Comparison of ENCODE assay signal across 9 cellular contexts in genomic region chr15:43828061-43828657, GRCh38. TPM values are rescaled to one million over a fixed set of nuclear protein-coding genes. Genes with fewer than 3 reads are reported as not detected.
DNase-seq lines count a peak whose midpoint lies in the region; ATAC-seq, FAIRE-seq and TF ChIP-seq lines count a peak whose summit lies in the region.
"Had no signal": no experiment of that assay in that cellular context is flagged by ENCODE, and none has a peak within 500 bp of the region (broad histone marks: within the 10 kb centered on the region; RNA-seq: fewer than 3 reads in every experiment).

No MANE protein-coding gene starts in this region.

- H3K9me1 ChIP-seq in keratinocyte (ENCODE audit: control insufficient read depth, extremely low read depth, insufficient read depth, low read length) = no peaks in the 10 kb centered on the region

- peaks cover 14 to 30% (median 28%) of the 10 kb centered on the region in 3 experiments for H3K36me3 Mint-ChIP-seq in H9 (ENCODE audit: insufficient read depth in 1 of 3, low read depth in 3 of 3)
- peaks cover 56% of the 10 kb centered on the region for H3K36me3 Mint-ChIP-seq in activated CD8-positive, alpha-beta T cell treated with anti-CD3 and anti-CD28 coated beads for 36 hours (ENCODE audit: low read depth)

- H3K27ac ChIP-seq in H9 (ENCODE audit: insufficient read length, low read depth, low read length) = no peak overlapping the region
- H3K27ac ChIP-seq in keratinocyte (ENCODE audit: control insufficient read depth, insufficient read depth, low read length) = no peak overlapping the region

- H4K20me1 ChIP-seq in H9 (ENCODE audit: control insufficient read depth, insufficient read depth, insufficient read length) (no peaks in the 10 kb centered on the region), keratinocyte (ENCODE audit: control insufficient read depth, extremely low read depth, insufficient read depth, low read length) (no peaks in the 10 kb centered on the region)

- no peak overlapping the region for H2BK120ac ChIP-seq in H9 (ENCODE audit: low read depth, low read length, poor library complexity, severe bottlenecking)

- H2AK5ac ChIP-seq in H9 (ENCODE audit: insufficient read length, low read length) = no peak overlapping the region

- H2AFZ ChIP-seq in H9 (ENCODE audit: low read length) (no peak overlapping the region), keratinocyte (ENCODE audit: control insufficient read depth, low read length) (peak overlapping the region; percentile 27)

- no peak overlapping the region for H2BK5ac ChIP-seq in H9 (ENCODE audit: insufficient read length, low read length)

- H3K79me2 ChIP-seq in H9 (ENCODE audit: insufficient read depth, low read length) (peaks cover 4% of the 10 kb centered on the region; the same call in 1 of the 2 replicates), keratinocyte (ENCODE audit: control insufficient read depth, insufficient read depth, low read length) (peaks cover 12% of the 10 kb centered on the region)

- no peak overlapping the region for H3K14ac ChIP-seq in H9 (ENCODE audit: insufficient read depth, low read length)

- H3T11ph ChIP-seq in H9 (ENCODE audit: low read length) = no peak overlapping the region

- no peak overlapping the region for H4K8ac ChIP-seq in H9 (replicated peaks; ENCODE audit: insufficient read length, low read depth, low read length)

- peaks cover 5% of the 10 kb centered on the region for H3K79me1 ChIP-seq in H9 (ENCODE audit: insufficient read depth, low read depth, low read length, poor library complexity, severe bottlenecking)

- POLR2A ChIA-PET in activated CD8-positive, alpha-beta T cell treated with anti-CD3 and anti-CD28 coated beads for 36 hours (lab: Charles Lee) = interaction anchor here (0.7 to 6.1 kb wide), 14 partner anchors 9 to 79 kb away, joined by 3 to 37 read pairs (median 5); partner anchors contain the start of genes ELL3, HYPK, SERF2 and SERINC4

- H3K4me2 ChIP-seq in H9 (ENCODE audit: insufficient read depth, insufficient read length, low read length) = peak overlapping the region; percentile 69
- peak overlapping the region; percentile 96 for H3K4me2 ChIP-seq in keratinocyte (ENCODE audit: control insufficient read depth, extremely low read depth, insufficient read depth, low read depth, low read length)

- no peaks in the 10 kb centered on the region for H3K27me3 ChIP-seq in H9 (ENCODE audit: insufficient read depth, low read length)
- no peaks in the 10 kb centered on the region for H3K27me3 ChIP-seq in keratinocyte (ENCODE audit: control insufficient read depth, extremely low read depth, insufficient read depth, low read length)

- peaks cover 10 to 16% of the 10 kb centered on the region in 2 experiments for H3K4me1 Mint-ChIP-seq in H9
- H3K4me1 Mint-ChIP-seq in activated CD8-positive, alpha-beta T cell treated with anti-CD3 and anti-CD28 coated beads for 36 hours (ENCODE audit: low read depth) = peaks cover 50% of the 10 kb centered on the region

- H3K9ac ChIP-seq in H9 (ENCODE audit: extremely low read depth, insufficient read length, low read length) = peak overlapping the region; percentile 46
- H3K9ac ChIP-seq in keratinocyte (ENCODE audit: control insufficient read depth, extremely low read depth, insufficient read depth, low read length) = no peak overlapping the region

- H3K56ac ChIP-seq in H9 (ENCODE audit: insufficient read length, low read depth, low read length) = no peak overlapping the region

- dilution Hi-C loops in keratinocyte (cut with MboI; ENCODE audit: extremely low pct_ligation_motif_present, low sequenced_read_pairs) = no loop called here

- H3K27me3 Mint-ChIP-seq in H9 (ENCODE audit: low read depth) = peaks cover 12% of the 10 kb centered on the region
- H3K27me3 Mint-ChIP-seq in activated CD8-positive, alpha-beta T cell treated with anti-CD3 and anti-CD28 coated beads for 36 hours = no peaks in the 10 kb centered on the region

- CTCF ChIA-PET in activated CD8-positive, alpha-beta T cell treated with anti-CD3 and anti-CD28 coated beads for 36 hours (lab: Charles Lee) = interaction anchor here (0.6 to 1.3 kb wide), 4 partner anchors 9 to 51 kb away, joined by 3 to 4 read pairs (median 3); partner anchors contain the start of gene ELL3

- no peak overlapping the region for H3K27ac Mint-ChIP-seq in H9
- H3K27ac Mint-ChIP-seq in activated CD8-positive, alpha-beta T cell treated with anti-CD3 and anti-CD28 coated beads for 36 hours = peak overlapping the region; percentile 99

- peaks cover 8% of the 10 kb centered on the region for H3K23me2 ChIP-seq in H9 (ENCODE audit: insufficient read length, low read depth, low read length, poor library complexity, severe bottlenecking)

- H3K36me3 ChIP-seq in keratinocyte (ENCODE audit: control insufficient read depth in 2 of 2, extremely low read depth in 1 of 2, insufficient read depth in 2 of 2, low read length in 2 of 2) = no peaks in the 10 kb centered on the region

- DNase-seq in AG10803 (ENCODE audit: low read depth) (peak; percentile 20), H9 (no peak), keratinocyte (ENCODE audit: low read depth, low spot score) (no peak), left colon (no peak), NCI-H128 (lab: John Stamatoyannopoulos, UW; ENCODE audit: unreplicated experiment) (no peak), activated gamma-delta T cell treated with Interleukin-2 at 50 U/mL for 16 hours (no peak)
- DNase-seq in activated CD8-positive, alpha-beta T cell treated with anti-CD3 and anti-CD28 coated beads for 36 hours = peak; percentile 56

- intact Hi-C loops in activated CD8-positive, alpha-beta T cell treated with anti-CD3 and anti-CD28 coated beads for 36 hours (cut with micrococcal nuclease) = no loop called here
- intact Hi-C loops in left colon (cut with DNase I, micrococcal nuclease) = no loop called here

- no peak for TF ChIP-seq CTCF in AG10803 (conservative IDR thresholded peaks at IDR 0.05; ENCODE audit: low read length)
- no peak for TF ChIP-seq CTCF in H9 (conservative IDR thresholded peaks at IDR 0.05)
- no peak for TF ChIP-seq CTCF in activated CD8-positive, alpha-beta T cell treated with anti-CD3 and anti-CD28 coated beads for 36 hours (IDR thresholded peaks at IDR 0.05)
- no peak for TF ChIP-seq CTCF in keratinocyte (optimal IDR thresholded peaks at IDR 0.05 in 1 of 3, IDR thresholded peaks at IDR 0.05 in 1 of 3, conservative IDR thresholded peaks at IDR 0.05 in 1 of 3; ENCODE audit: extremely low read depth in 1 of 3, insufficient read depth in 2 of 3, low read length in 3 of 3)

- H3K18ac ChIP-seq in H9 (ENCODE audit: insufficient read length, low read depth, low read length) = no peak overlapping the region

- H3K9me3 ChIP-seq in H9 (ENCODE audit: control insufficient read depth, low read depth, low read length) = no peaks in the 10 kb centered on the region
- no peaks in the 10 kb centered on the region for H3K9me3 ChIP-seq in keratinocyte (ENCODE audit: control insufficient read depth, low read depth, low read length)

- peak overlapping the region; percentile 73 for H3K4me3 ChIP-seq in AG10803 (ENCODE audit: low read length)
- peak overlapping the region in 2 of 3 experiments; percentile 1 to 66 for H3K4me3 ChIP-seq in keratinocyte (ENCODE audit: control insufficient read depth in 2 of 3, extremely low read depth in 1 of 3, insufficient read depth in 2 of 3, low read depth in 1 of 3, low read length in 3 of 3)

- H3K4ac ChIP-seq in H9 (ENCODE audit: low read depth, low read length) = no peak overlapping the region

- no peak overlapping the region for H4K5ac ChIP-seq in H9 (ENCODE audit: insufficient read length, low read depth, low read length)

- H3K4me3 Mint-ChIP-seq in H9 = peak overlapping the region; percentile 88
- peak overlapping the region; percentile 94 for H3K4me3 Mint-ChIP-seq in activated CD8-positive, alpha-beta T cell treated with anti-CD3 and anti-CD28 coated beads for 36 hours

- no peak overlapping the region for H2BK20ac ChIP-seq in H9 (ENCODE audit: low read depth, low read length, poor library complexity, severe bottlenecking)

- no peak overlapping the region for H3K23ac ChIP-seq in H9 (ENCODE audit: insufficient read length, low read depth, low read length)

- H3K9me3 Mint-ChIP-seq in H9 = peaks cover 11 to 21% of the 10 kb centered on the region in 2 experiments
- no peaks in the 10 kb centered on the region for H3K9me3 Mint-ChIP-seq in activated CD8-positive, alpha-beta T cell treated with anti-CD3 and anti-CD28 coated beads for 36 hours

- no peak overlapping the region for H2BK15ac ChIP-seq in H9 (ENCODE audit: low read depth, low read length)

- H2BK12ac ChIP-seq in H9 (ENCODE audit: insufficient read length, low read depth, low read length) = no peak overlapping the region

- H3K4me1 ChIP-seq in H9 (ENCODE audit: insufficient read depth, low read length) (no peaks in the 10 kb centered on the region; the same call in 1 of the 2 replicates), keratinocyte (ENCODE audit: control insufficient read depth, extremely low read depth, insufficient read depth, low read length) (peaks cover 15% of the 10 kb centered on the region)

- peak; percentile 18 for ATAC-seq in activated CD8-positive, alpha-beta T cell treated with anti-CD3 and anti-CD28 coated beads for 36 hours
- no peak for ATAC-seq in left colon
- ATAC-seq in HG02759 (IDR thresholded peaks at IDR 0.05; ENCODE audit: unreplicated experiment) = no peak

- no peak for FAIRE-seq in keratinocyte (lab: Jason Lieb, UNC)

- no peak overlapping the region for H4K91ac ChIP-seq in H9 (ENCODE audit: insufficient read length, low read depth, low read length)

- no CpG with 5 or more reads among the region's 6 CpGs for WGBS in H9 (ENCODE audit: extremely low coverage, insufficient read length, low lambda C conversion rate)

RNA-seq across cellular contexts. Expression of gene WDR76, which starts 1.4 kb away (rescaled TPM):
- total RNA-seq in H9 (2021) (29.6 and 31.1 TPM in 2 replicates), left colon (1 to 10 TPM; 3.2 to 3.9 TPM)
- 10 to 100 TPM; 69.9 to 79.3 TPM for total RNA-seq in activated CD8-positive, alpha-beta T cell treated with anti-CD3 and anti-CD28 coated beads for 36 hours
- 0.66 to 5.0 TPM (median 4.7 TPM) in 3 replicates for polyA plus RNA-seq in keratinocyte
- polyA plus RNA-seq in keratinocyte (2011; ENCODE audit: low read depth) = 0.82 TPM
- 1.3 and 1.7 TPM in 2 replicates for polyA plus RNA-seq in keratinocyte (2011; cell fraction: cytosol; rRNA removed)
- polyA plus RNA-seq in keratinocyte (2011; cell fraction: nucleus; rRNA removed) = 0.56 and 1.1 TPM in 2 replicates
- polyA plus RNA-seq in keratinocyte (2012; ENCODE audit: low replicate concordance) = 0.92 and 4.5 TPM in 2 replicates
- 0.49 to 3.3 TPM (median 1.8 TPM) in 3 replicates for polyA minus RNA-seq in keratinocyte
- not detected for polyA minus RNA-seq in keratinocyte (2011; cell fraction: cytosol; rRNA and poly(A)+ RNA removed)
- 0.47 and 0.74 TPM in 2 replicates for polyA minus RNA-seq in keratinocyte (2011; cell fraction: nucleus; rRNA and poly(A)+ RNA removed)

RNA-seq across cellular contexts. Expression of gene MFAP1, which starts 3.7 kb away (rescaled TPM):
- total RNA-seq in H9 (2021) (44.7 and 47.8 TPM in 2 replicates), left colon (10 to 100 TPM; 16.4 to 20.0 TPM)
- 10 to 100 TPM; 39.8 to 43.1 TPM for total RNA-seq in activated CD8-positive, alpha-beta T cell treated with anti-CD3 and anti-CD28 coated beads for 36 hours
- 20.0 to 33.1 TPM (median 25.6 TPM) in 3 replicates for polyA plus RNA-seq in keratinocyte
- polyA plus RNA-seq in keratinocyte (2011; ENCODE audit: low read depth) = 64.6 TPM
- polyA plus RNA-seq in keratinocyte (2011; cell fraction: cytosol; rRNA removed) = 22.3 and 30.8 TPM in 2 replicates
- polyA plus RNA-seq in keratinocyte (2011; cell fraction: nucleus; rRNA removed) = 30.1 and 43.2 TPM in 2 replicates
- 32.8 and 35.7 TPM in 2 replicates for polyA plus RNA-seq in keratinocyte (2012; ENCODE audit: low replicate concordance)
- polyA minus RNA-seq in keratinocyte = 6.1 to 15.9 TPM (median 14.0 TPM) in 3 replicates
- polyA minus RNA-seq in keratinocyte (2011; cell fraction: cytosol; rRNA and poly(A)+ RNA removed) = 19.8 TPM
- 11.6 and 18.8 TPM in 2 replicates for polyA minus RNA-seq in keratinocyte (2011; cell fraction: nucleus; rRNA and poly(A)+ RNA removed)

RNA-seq across cellular contexts. Expression of gene HYPK, which starts 27.8 kb away (rescaled TPM):
- 25.4 and 25.9 TPM in 2 replicates for total RNA-seq in H9 (2021)
- total RNA-seq in activated CD8-positive, alpha-beta T cell treated with anti-CD3 and anti-CD28 coated beads for 36 hours = 10 to 100 TPM; 15.5 to 16.1 TPM
- polyA plus RNA-seq in keratinocyte = 8.8 to 27.5 TPM (median 11.7 TPM) in 3 replicates
- polyA plus RNA-seq in keratinocyte (2011; ENCODE audit: low read depth) = 11.0 TPM
- polyA plus RNA-seq in keratinocyte (2011; cell fraction: cytosol; rRNA removed) = 5.8 and 6.3 TPM in 2 replicates
- polyA plus RNA-seq in keratinocyte (2011; cell fraction: nucleus; rRNA removed) = 5.4 and 6.0 TPM in 2 replicates
- 3.3 and 5.3 TPM in 2 replicates for polyA plus RNA-seq in keratinocyte (2012; ENCODE audit: low replicate concordance)
- 2.2 to 5.3 TPM (median 3.2 TPM) in 3 replicates for polyA minus RNA-seq in keratinocyte
- 24.7 TPM for polyA minus RNA-seq in keratinocyte (2011; cell fraction: cytosol; rRNA and poly(A)+ RNA removed)
- 2.5 and 5.3 TPM in 2 replicates for polyA minus RNA-seq in keratinocyte (2011; cell fraction: nucleus; rRNA and poly(A)+ RNA removed)
- 10 to 100 TPM; 10.4 to 11.6 TPM for total RNA-seq in left colon

RNA-seq across cellular contexts. Expression of gene SERINC4, which starts 28.1 kb away (rescaled TPM):
- total RNA-seq in H9 (2021) = 0.17 and 0.26 TPM in 2 replicates
- under 1 TPM in 1 of 2 experiments, not detected in 1; 0.09 TPM for total RNA-seq in activated CD8-positive, alpha-beta T cell treated with anti-CD3 and anti-CD28 coated beads for 36 hours
- polyA plus RNA-seq in keratinocyte = 0.05 to 0.14 TPM in 2 of 3 replicates, not detected in the other
- polyA plus RNA-seq in keratinocyte (2011; ENCODE audit: low read depth) = 0.17 TPM
- not detected in 2 replicates for polyA plus RNA-seq in keratinocyte (2011; cell fraction: cytosol; rRNA removed)
- polyA plus RNA-seq in keratinocyte (2011; cell fraction: nucleus; rRNA removed) = 0.08 and 0.09 TPM in 2 replicates
- not detected in 2 replicates for polyA plus RNA-seq in keratinocyte (2012; ENCODE audit: low replicate concordance)
- not detected in 3 replicates for polyA minus RNA-seq in keratinocyte
- polyA minus RNA-seq in keratinocyte (2011; cell fraction: cytosol; rRNA and poly(A)+ RNA removed) = not detected
- not detected in 2 replicates for polyA minus RNA-seq in keratinocyte (2011; cell fraction: nucleus; rRNA and poly(A)+ RNA removed)
- under 1 TPM in 1 of 2 donors, not detected in 1; 0.12 TPM for total RNA-seq in left colon
- total RNA-seq: urinary bladder had no signal

RNA-seq across cellular contexts. Expression of gene SERF2, which starts 36.0 kb away (rescaled TPM):
- total RNA-seq in H9 (2021) (819 and 831 TPM in 2 replicates), left colon (1,000 to 10,000 TPM; 1,073 to 1,095 TPM)
- 100 to 1,000 TPM; 775 to 810 TPM for total RNA-seq in activated CD8-positive, alpha-beta T cell treated with anti-CD3 and anti-CD28 coated beads for 36 hours
- polyA plus RNA-seq in keratinocyte = 534 to 968 TPM (median 719 TPM) in 3 replicates
- polyA plus RNA-seq in keratinocyte (2011; ENCODE audit: low read depth) = 322 TPM
- 946 and 1,578 TPM in 2 replicates for polyA plus RNA-seq in keratinocyte (2011; cell fraction: cytosol; rRNA removed)
- 342 and 481 TPM in 2 replicates for polyA plus RNA-seq in keratinocyte (2011; cell fraction: nucleus; rRNA removed)
- 796 and 1,089 TPM in 2 replicates for polyA plus RNA-seq in keratinocyte (2012; ENCODE audit: low replicate concordance)
- polyA minus RNA-seq in keratinocyte = 191 to 493 TPM (median 480 TPM) in 3 replicates
- polyA minus RNA-seq in keratinocyte (2011; cell fraction: cytosol; rRNA and poly(A)+ RNA removed) = 254 TPM
- polyA minus RNA-seq in keratinocyte (2011; cell fraction: nucleus; rRNA and poly(A)+ RNA removed) = 50.3 and 53.9 TPM in 2 replicates

Comparison
In these comparisons a context has a peak if more than half of its experiments do, and no peak if none do; other contexts are left out.
1. DNase-seq: peak in AG10803 (single experiment) and activated CD8-positive, alpha-beta T cell treated with anti-CD3 and anti-CD28 coated beads for 36 hours (single experiment); none in H9 (single experiment), keratinocyte (single experiment), left colon (0 of 2), NCI-H128 (single experiment) and activated gamma-delta T cell treated with Interleukin-2 at 50 U/mL for 16 hours (single experiment).